ENCODE assay signal across 25 cellular contexts in genomic region chr9:115642285-115642684, GRCh38.
"Had no signal": no experiment of that assay in that cellular context is flagged by ENCODE, and none has a peak within 500 bp of the region (broad histone marks: within the 10 kb centered on the region; RNA-seq: fewer than 3 reads in every experiment).

No MANE protein-coding gene starts in this region.

- H3K27me3 Mint-ChIP-seq: effector memory CD8-positive, alpha-beta T cell had no signal

- H3K9me3 ChIP-seq: left lung, prostate gland, thyroid gland had no signal

- H3K36me3 Mint-ChIP-seq: activated naive CD4-positive, alpha-beta T cell treated with anti-CD3 and anti-CD28 coated beads, Interleukin-2, amount 50 U/mL, for 24 hours; immature natural killer cell; mesothelial cell of epicardium; natural killer cell had no signal

- H3K4me3 ChIP-seq: left lung, lung, prostate gland, thyroid gland had no signal

- H3K4me1 ChIP-seq: left lung, prostate gland, thyroid gland had no signal

- DNase-seq: activated CD4-positive, alpha-beta T cell treated with anti-CD3 and anti-CD28 coated beads for 1 hour; activated CD4-positive, alpha-beta T cell treated with anti-CD3 and anti-CD28 coated beads, Interleukin-2, amount 50 U/mL, for 1 hour; activated CD8-positive, alpha-beta T cell treated with anti-CD3 and anti-CD28 coated beads, Interleukin-2, amount 10 ng/mL, durations not matched to agents 7 days and 5 days; activated gamma-delta T cell treated with Interleukin-2 at 50 U/mL for 16 hours; activated T-cell treated with anti-CD3 and anti-CD28 coated beads, Interleukin-2, amount 50 U/mL, for 1 hour; aorta; central memory CD4-positive, alpha-beta T cell; effector memory CD8-positive, alpha-beta T cell; foreskin melanocyte; immature natural killer cell; kidney glomerular epithelial cell; left lung; natural killer cell; stimulated activated CD4-positive, alpha-beta T cell treated with anti-CD3 and anti-CD28 coated beads, Interleukin-12 subunit alpha, Interleukin-12 subunit beta, amount 100 ng/mL, for 4 hours; stimulated activated CD4-positive, alpha-beta T cell treated with anti-CD3 and anti-CD28 coated beads, Interleukin-4, amount 100 ng/mL, for 4 hours; substantia nigra; T-helper 1 cell; thyroid gland had no signal

- H3K4me3 Mint-ChIP-seq: activated CD8-positive, alpha-beta T cell treated with anti-CD3 and anti-CD28 coated beads, Interleukin-2, amount 10 ng/mL, durations not matched to agents 7 days and 5 days; activated naive CD4-positive, alpha-beta T cell treated with anti-CD3 and anti-CD28 coated beads, Interleukin-2, amount 50 U/mL, for 24 hours; effector memory CD8-positive, alpha-beta T cell; immature natural killer cell; mesothelial cell of epicardium; natural killer cell; stimulated activated naive CD8-positive, alpha-beta T cell treated with anti-CD3 and anti-CD28 coated beads, Interleukin-15, Interleukin-2, amounts not matched to agents 100 ng/mL and 50 ng/mL, for 24 hours had no signal

- H3K36me3 ChIP-seq: left lung, prostate gland, thyroid gland had no signal

- H3K9me3 Mint-ChIP-seq: activated naive CD4-positive, alpha-beta T cell treated with anti-CD3 and anti-CD28 coated beads, Interleukin-2, amount 50 U/mL, for 24 hours; stimulated activated naive CD8-positive, alpha-beta T cell treated with anti-CD3 and anti-CD28 coated beads, Interleukin-15, Interleukin-2, amounts not matched to agents 100 ng/mL and 50 ng/mL, for 24 hours had no signal

- H3K27ac Mint-ChIP-seq: activated CD8-positive, alpha-beta T cell treated with anti-CD3 and anti-CD28 coated beads, Interleukin-2, amount 10 ng/mL, durations not matched to agents 7 days and 5 days; activated naive CD4-positive, alpha-beta T cell treated with anti-CD3 and anti-CD28 coated beads, Interleukin-2, amount 50 U/mL, for 24 hours; effector memory CD8-positive, alpha-beta T cell; immature natural killer cell; mesothelial cell of epicardium; natural killer cell; stimulated activated naive CD8-positive, alpha-beta T cell treated with anti-CD3 and anti-CD28 coated beads, Interleukin-15, Interleukin-2, amounts not matched to agents 100 ng/mL and 50 ng/mL, for 24 hours had no signal

- H3K27ac ChIP-seq: left lung, prostate gland, thyroid gland had no signal

- H3K27me3 ChIP-seq: left lung, thyroid gland had no signal

- FAIRE-seq: colon, endothelial cell of umbilical vein had no signal

- H3K4me1 Mint-ChIP-seq: activated naive CD4-positive, alpha-beta T cell treated with anti-CD3 and anti-CD28 coated beads, Interleukin-2, amount 50 U/mL, for 24 hours; immature natural killer cell; mesothelial cell of epicardium; natural killer cell had no signal
